In genomic region chr2:123935405-123935804, GRCh38 we compare ENCODE assay signal across 22 cellular contexts.
"Had no signal": no experiment of that assay in that cellular context is flagged by ENCODE, and none has a peak within 500 bp of the region (broad histone marks: within the 10 kb centered on the region; RNA-seq: fewer than 3 reads in every experiment).

No MANE protein-coding gene starts in this region.

- H3K4me1 ChIP-seq: left lung, tibial nerve had no signal

- H3K27me3 Mint-ChIP-seq: brain; naive B cell; stimulated activated naive CD8-positive, alpha-beta T cell treated with anti-CD3 and anti-CD28 coated beads, Interleukin-15, amount 100 ng/mL, for 72 hours had no signal

- H3K36me3 ChIP-seq: left lung, tibial nerve had no signal

- H3K27me3 ChIP-seq: left lung, tibial nerve had no signal

- H3K27ac Mint-ChIP-seq: activated CD8-positive, alpha-beta T cell treated with anti-CD3 and anti-CD28 coated beads, Interleukin-2, amount 10 ng/mL, durations not matched to agents 7 days and 5 days; activated T-helper 1 cell treated with anti-CD3 and anti-CD28 coated beads, Interleukin-12 subunit alpha, Interleukin-12 subunit beta, Interleukin-2, Interleukin-4 antibody, amounts not matched to agents 30 ng/mL and 10 ng/mL and 1 ng/mL, durations not matched to agents 14 hours and 24 hours and 36 hours; brain; naive B cell; stimulated activated effector memory CD8-positive, alpha-beta T cell treated with anti-CD3 and anti-CD28 coated beads, Interleukin-12 subunit alpha, Interleukin-12 subunit beta, amount 100 ng/mL, for 72 hours; stimulated activated naive CD8-positive, alpha-beta T cell treated with anti-CD3 and anti-CD28 coated beads, Interleukin-15, amount 100 ng/mL, for 72 hours had no signal

- H3K4me1 Mint-ChIP-seq: brain; naive B cell; stimulated activated effector memory CD8-positive, alpha-beta T cell treated with anti-CD3 and anti-CD28 coated beads, Interleukin-12 subunit alpha, Interleukin-12 subunit beta, amount 100 ng/mL, for 72 hours; stimulated activated naive CD8-positive, alpha-beta T cell treated with anti-CD3 and anti-CD28 coated beads, Interleukin-15, amount 100 ng/mL, for 72 hours had no signal

- H3K4me3 ChIP-seq: left lung, lung, tibial nerve had no signal

- ATAC-seq: activated CD8-positive, alpha-beta T cell treated with anti-CD3 and anti-CD28 coated beads, Interleukin-2, amount 10 ng/mL, durations not matched to agents 7 days and 5 days; esophagus mucosa; left lung; sciatic nerve; stimulated activated effector memory CD8-positive, alpha-beta T cell treated with anti-CD3 and anti-CD28 coated beads, Interleukin-12 subunit alpha, Interleukin-12 subunit beta, amount 100 ng/mL, for 72 hours; stimulated activated naive CD8-positive, alpha-beta T cell treated with anti-CD3 and anti-CD28 coated beads, Interleukin-15, amount 100 ng/mL, for 72 hours had no signal

- H3K36me3 Mint-ChIP-seq: brain; naive B cell; stimulated activated effector memory CD8-positive, alpha-beta T cell treated with anti-CD3 and anti-CD28 coated beads, Interleukin-12 subunit alpha, Interleukin-12 subunit beta, amount 100 ng/mL, for 72 hours had no signal

- H3K27ac ChIP-seq: left lung, tibial nerve had no signal

- DNase-seq: activated CD4-positive, alpha-beta T cell treated with anti-CD3 and anti-CD28 coated beads for 1 hour; activated CD4-positive, alpha-beta T cell treated with anti-CD3 and anti-CD28 coated beads, Interleukin-2, amount 50 U/mL, for 1 hour; activated CD8-positive, alpha-beta T cell treated with anti-CD3 and anti-CD28 coated beads, Interleukin-2, amount 10 ng/mL, durations not matched to agents 7 days and 5 days; activated gamma-delta T cell; activated naive CD4-positive, alpha-beta T cell treated with anti-CD3 and anti-CD28 coated beads, Interleukin-2, amount 50 U/mL, for 16 hours; anterior cingulate cortex; foreskin melanocyte; kidney glomerular epithelial cell; left lung; naive B cell; occipital lobe; posterior cingulate gyrus; small intestine; stimulated activated CD4-positive, alpha-beta T cell treated with anti-CD3 and anti-CD28 coated beads, Interleukin-2, amount 100 ng/mL, for 24 hours; stimulated activated naive CD8-positive, alpha-beta T cell treated with anti-CD3 and anti-CD28 coated beads, Interleukin-15, amount 100 ng/mL, for 72 hours had no signal

- H3K4me3 Mint-ChIP-seq: activated CD8-positive, alpha-beta T cell treated with anti-CD3 and anti-CD28 coated beads, Interleukin-2, amount 10 ng/mL, durations not matched to agents 7 days and 5 days; activated T-helper 1 cell treated with anti-CD3 and anti-CD28 coated beads, Interleukin-12 subunit alpha, Interleukin-12 subunit beta, Interleukin-2, Interleukin-4 antibody, amounts not matched to agents 30 ng/mL and 10 ng/mL and 1 ng/mL, durations not matched to agents 14 hours and 24 hours and 36 hours; brain; naive B cell; stimulated activated effector memory CD8-positive, alpha-beta T cell treated with anti-CD3 and anti-CD28 coated beads, Interleukin-12 subunit alpha, Interleukin-12 subunit beta, amount 100 ng/mL, for 72 hours; stimulated activated naive CD8-positive, alpha-beta T cell treated with anti-CD3 and anti-CD28 coated beads, Interleukin-15, amount 100 ng/mL, for 72 hours had no signal
